In genomic region chr13:42038661-42039456, GRCh38 we compare ENCODE assay signal across 10 cellular contexts. TPM values are rescaled to one million over a fixed set of nuclear protein-coding genes. Genes with fewer than 3 reads are reported as not detected.
DNase-seq lines count a peak whose midpoint lies in the region; ATAC-seq, FAIRE-seq and TF ChIP-seq lines count a peak whose summit lies in the region.
"Had no signal": no experiment of that assay in that cellular context is flagged by ENCODE, and none has a peak within 500 bp of the region (broad histone marks: within the 10 kb centered on the region; RNA-seq: fewer than 3 reads in every experiment).

No MANE protein-coding gene starts in this region.

- FAIRE-seq in kidney (lab: Jason Lieb, UNC), result no peak

- TF ChIP-seq CTCF in kidney (IDR thresholded peaks at IDR 0.05; ENCODE audit: borderline replicate concordance, extremely low read depth, insufficient read depth), result no peak
- no peak for TF ChIP-seq CTCF in type B pancreatic cell (conservative IDR thresholded peaks at IDR 0.05)

- H3K9me3 Mint-ChIP-seq in activated naive CD4-positive, alpha-beta T cell treated with anti-CD3 and anti-CD28 coated beads, Interleukin-2, amount 10 ng/mL, durations not matched to agents 7 days and 5 days, result peaks cover 7% of the 10 kb centered on the region
- H3K9me3 Mint-ChIP-seq in activated naive CD4-positive, alpha-beta T cell treated with anti-CD3 and anti-CD28 coated beads, Interleukin-2, amount 50 U/mL, for 72 hours, result peaks cover 0 to 11% of the 10 kb centered on the region in 2 donors
- H3K9me3 Mint-ChIP-seq in activated naive CD8-positive, alpha-beta T cell (ENCODE audit: low read depth), result peaks cover 8% of the 10 kb centered on the region
- H3K9me3 Mint-ChIP-seq in type B pancreatic cell, result peaks cover 11% of the 10 kb centered on the region

- H3K4me3 Mint-ChIP-seq in activated naive CD4-positive, alpha-beta T cell treated with anti-CD3 and anti-CD28 coated beads, Interleukin-2, amount 10 ng/mL, durations not matched to agents 7 days and 5 days, result peak overlapping the region; percentile 88
- peak overlapping the region; percentile 90 for H3K4me3 Mint-ChIP-seq in activated naive CD8-positive, alpha-beta T cell
- H3K4me3 Mint-ChIP-seq in type B pancreatic cell, result peak overlapping the region; percentile 90

- H3K27ac Mint-ChIP-seq in activated naive CD4-positive, alpha-beta T cell treated with anti-CD3 and anti-CD28 coated beads, Interleukin-2, amount 10 ng/mL, durations not matched to agents 7 days and 5 days, result no peak overlapping the region
- peak overlapping the region in 1 of 2 donors; percentile 59 for H3K27ac Mint-ChIP-seq in activated naive CD4-positive, alpha-beta T cell treated with anti-CD3 and anti-CD28 coated beads, Interleukin-2, amount 50 U/mL, for 72 hours
- no peak overlapping the region for H3K27ac Mint-ChIP-seq in activated naive CD8-positive, alpha-beta T cell
- peak overlapping the region; percentile 87 for H3K27ac Mint-ChIP-seq in type B pancreatic cell

- no peaks in the 10 kb centered on the region for H3K36me3 Mint-ChIP-seq in activated naive CD4-positive, alpha-beta T cell treated with anti-CD3 and anti-CD28 coated beads, Interleukin-2, amount 10 ng/mL, durations not matched to agents 7 days and 5 days
- H3K36me3 Mint-ChIP-seq in activated naive CD4-positive, alpha-beta T cell treated with anti-CD3 and anti-CD28 coated beads, Interleukin-2, amount 50 U/mL, for 72 hours, result peaks cover 9% of the 10 kb centered on the region in 2 donors
- peaks cover 2% of the 10 kb centered on the region for H3K36me3 Mint-ChIP-seq in activated naive CD8-positive, alpha-beta T cell
- H3K36me3 Mint-ChIP-seq in type B pancreatic cell, result peaks cover 3% of the 10 kb centered on the region

- H3K27me3 Mint-ChIP-seq in activated naive CD4-positive, alpha-beta T cell treated with anti-CD3 and anti-CD28 coated beads, Interleukin-2, amount 10 ng/mL, durations not matched to agents 7 days and 5 days, result peaks cover 46% of the 10 kb centered on the region
- no peaks in the 10 kb centered on the region for H3K27me3 Mint-ChIP-seq in activated naive CD8-positive, alpha-beta T cell
- H3K27me3 Mint-ChIP-seq in type B pancreatic cell, result peaks cover 43% of the 10 kb centered on the region

- peaks cover 3 to 13% of the 10 kb centered on the region in 2 donors for H3K4me1 ChIP-seq in kidney (ENCODE audit: control insufficient read depth in 1 of 2, insufficient read depth in 1 of 2, low read depth in 1 of 2, low read length in 2 of 2)

- no peak for ATAC-seq in activated naive CD4-positive, alpha-beta T cell treated with anti-CD3 and anti-CD28 coated beads, Interleukin-2, amount 50 U/mL, for 72 hours

- no peak for DNase-seq in activated naive CD4-positive, alpha-beta T cell treated with anti-CD3 and anti-CD28 coated beads, Interleukin-2, amount 10 ng/mL, durations not matched to agents 7 days and 5 days
- no peak for DNase-seq in activated naive CD4-positive, alpha-beta T cell treated with anti-CD3 and anti-CD28 coated beads, Interleukin-2, amount 50 U/mL, for 72 hours (ENCODE audit: low spot score in 2 of 2)
- peak; percentile 66 for DNase-seq in kidney
- no peak for DNase-seq in type B pancreatic cell (ENCODE audit: extremely low spot score, unreplicated experiment)
- DNase-seq in NCI-H1436 (lab: John Stamatoyannopoulos, UW), result no peak
- DNase-seq in C1 segment of cervical spinal cord (lab: John Stamatoyannopoulos, UW), result no peak
- DNase-seq in NCI-H2196 (lab: John Stamatoyannopoulos, UW; ENCODE audit: unreplicated experiment), result no peak
- DNase-seq: effector CD4-positive, alpha-beta T cell; NCI-H2171 treated with DMSO at 0.1 percent for 48 hours had no signal

- no peaks in the 10 kb centered on the region for H3K9me3 ChIP-seq in kidney (ENCODE audit: control insufficient read depth in 1 of 2, low read length in 2 of 2)

- CTCF ChIA-PET in activated naive CD4-positive, alpha-beta T cell treated with anti-CD3 and anti-CD28 coated beads, Interleukin-2, amount 10 ng/mL, durations not matched to agents 7 days and 5 days (lab: Charles Lee), result no interaction called here

- no peaks in the 10 kb centered on the region for H3K36me3 ChIP-seq in kidney (ENCODE audit: control insufficient read depth in 1 of 2, insufficient read depth in 2 of 2, low read length in 2 of 2)

- peak overlapping the region in 1 of 2 donors; percentile 8 for H3K27ac ChIP-seq in kidney (ENCODE audit: low read depth in 2 of 2, low read length in 2 of 2)

- intact Hi-C loops in kidney (cut with DNase I), result no loop called here

- peak overlapping the region; percentile 94 to 95 for H3K4me3 ChIP-seq in kidney (ENCODE audit: low read length in 2 of 2)

- peaks cover 23% of the 10 kb centered on the region for H3K4me1 Mint-ChIP-seq in activated naive CD4-positive, alpha-beta T cell treated with anti-CD3 and anti-CD28 coated beads, Interleukin-2, amount 10 ng/mL, durations not matched to agents 7 days and 5 days
- H3K4me1 Mint-ChIP-seq in activated naive CD8-positive, alpha-beta T cell (ENCODE audit: low read depth), result peaks cover 23% of the 10 kb centered on the region
- H3K4me1 Mint-ChIP-seq in type B pancreatic cell (ENCODE audit: unreplicated experiment), result peaks cover 13% of the 10 kb centered on the region

- H3K9ac ChIP-seq in kidney (ENCODE audit: low read length in 2 of 2), result no peak overlapping the region

RNA-seq across cellular contexts. Expression of gene DGKH, which starts 9.6 kb away (rescaled TPM):
- total RNA-seq in activated naive CD4-positive, alpha-beta T cell treated with anti-CD3 and anti-CD28 coated beads, Interleukin-2, amount 50 U/mL, for 72 hours, result 10 to 100 TPM; 21.0 to 25.4 TPM
- total RNA-seq in kidney (28.8 TPM), type B pancreatic cell (ENCODE audit: low replicate concordance) (4.1 and 9.6 TPM in 2 replicates)
- polyA plus RNA-seq in kidney (ENCODE audit: insufficient read depth, low read depth, low replicate concordance), result 1.7 TPM
